In the genomic region with DNA sequence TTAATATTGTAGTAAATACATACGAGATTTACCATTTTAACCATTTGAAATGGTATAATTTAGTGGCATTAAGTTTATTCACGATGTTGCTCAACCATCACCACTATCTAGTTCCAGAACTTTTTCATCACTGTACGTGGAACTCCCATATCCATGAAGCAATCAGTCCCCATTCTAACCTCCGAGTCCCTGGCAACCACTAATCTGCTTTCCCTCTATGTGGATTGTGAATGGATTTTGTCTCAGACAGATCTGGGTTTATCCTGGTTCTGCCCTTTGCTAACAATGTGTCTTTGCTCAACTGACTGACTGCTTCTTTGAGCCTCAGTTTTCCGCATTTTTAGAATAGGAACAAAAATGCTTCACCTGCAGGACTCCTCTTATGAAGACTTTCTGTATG, we compare ENCODE assay signal across 25 cellular contexts. TPM values are rescaled to one million over a fixed set of nuclear protein-coding genes. Genes with fewer than 3 reads are reported as not detected.
A peak's percentile ranks its signal among the peaks of the same experiment; 100 is the strongest.
DNase-seq lines count a peak whose midpoint lies in the region; ATAC-seq, FAIRE-seq and TF ChIP-seq lines count a peak whose summit lies in the region.
"Had no signal": no experiment of that assay in that cellular context is flagged by ENCODE, and none has a peak within 500 bp of the region (broad histone marks: within the 10 kb centered on the region; RNA-seq: fewer than 3 reads in every experiment).

No MANE protein-coding gene starts in this region.

- ATAC-seq in HepG2 (no peak), memory B cell (ENCODE audit: low read depth) (no peak)
- ATAC-seq: CD8-positive, alpha-beta T cell; GM12878; HCT116 had no signal

- H3K4me2 ChIP-seq in HepG2 (ENCODE audit: low read depth, low read length): no peak overlapping the region
- H3K4me2 ChIP-seq: BLaER1, GM23338 had no signal

- H3K9me3 ChIP-seq in WERI-Rb-1 (ENCODE audit: severe bottlenecking) (no peaks in the 10 kb centered on the region), HepG2 (ENCODE audit: low read length) (no peaks in the 10 kb centered on the region)
- H3K9me3 ChIP-seq: BLaER1, Caco-2 had no signal

- H3K79me2 ChIP-seq in HepG2 (ENCODE audit: insufficient read depth, low read length): no peaks in the 10 kb centered on the region

- no peaks in the 10 kb centered on the region for H3K9me3 Mint-ChIP-seq in memory B cell
- no peaks in the 10 kb centered on the region for H3K9me3 Mint-ChIP-seq in activated CD4-positive, alpha-beta T cell treated with anti-CD3 and anti-CD28 coated beads, Interleukin-2, amount 10 ng/mL, durations not matched to agents 7 days and 5 days
- no peaks in the 10 kb centered on the region for H3K9me3 Mint-ChIP-seq in activated CD4-positive, alpha-beta T cell treated with anti-CD3 and anti-CD28 coated beads, Interleukin-2, amount 10 ng/mL, durations not matched to agents 24 days and 14 days
- H3K9me3 Mint-ChIP-seq: CD4-positive, CD25-positive, alpha-beta regulatory T cell; CD8-positive, alpha-beta T cell; GM23338; H9 had no signal

- no peak overlapping the region for H2AFZ ChIP-seq in HepG2 (ENCODE audit: low read length)
- H2AFZ ChIP-seq: GM23338 had no signal

- intact Hi-C loops in HepG2 (cut with micrococcal nuclease; ENCODE audit: unreplicated experiment): no loop called here
- intact Hi-C loops in activated CD4-positive, alpha-beta T cell treated with anti-CD3 and anti-CD28 coated beads, Interleukin-2, amount 10 ng/mL, durations not matched to agents 24 days and 14 days (cut with micrococcal nuclease): no loop called here

- H3K4me1 ChIP-seq in HepG2 (ENCODE audit: insufficient read depth, low read length): peaks cover 30% of the 10 kb centered on the region
- H3K4me1 ChIP-seq: BLaER1 had no signal

- CTCF ChIA-PET in HepG2 (lab: Yijun Ruan, JAX; ENCODE audit: low intra/inter-chr PET ratio, low total read pairs): no interaction called here
- CTCF ChIA-PET in activated CD4-positive, alpha-beta T cell treated with anti-CD3 and anti-CD28 coated beads, Interleukin-2, amount 10 ng/mL, durations not matched to agents 7 days and 5 days (lab: Charles Lee): no interaction called here

- TF ChIP-seq RAD21 in HepG2 (CRISPR knock-in tag; IDR thresholded peaks at IDR 0.05): no peak

- no peak for TF ChIP-seq POLR2A in HepG2 (IDR thresholded peaks at IDR 0.05; ENCODE audit: insufficient read depth in 1 of 2, low read depth in 2 of 2, low read length in 2 of 2)

- peak; percentile 27 for DNase-seq in D341Med (ENCODE audit: low spot score)
- DNase-seq in WERI-Rb-1: peak; percentile 54
- no peak for DNase-seq in HepG2 (ENCODE audit: low spot score)
- DNase-seq in memory B cell (ENCODE audit: low spot score in 2 of 2): no peak
- no peak for DNase-seq in stimulated activated CD4-positive, alpha-beta T cell treated with anti-CD3 and anti-CD28 coated beads, Interleukin-12 subunit alpha, Interleukin-12 subunit beta, amount 100 ng/mL, for 4 hours
- no peak for DNase-seq in activated CD4-positive, alpha-beta T cell treated with anti-CD3 and anti-CD28 coated beads, Interleukin-2, amount 10 ng/mL, durations not matched to agents 7 days and 5 days
- no peak for DNase-seq in activated CD4-positive, alpha-beta T cell treated with anti-CD3 and anti-CD28 coated beads, Interleukin-2, amount 10 ng/mL, durations not matched to agents 24 days and 14 days
- DNase-seq: CD8-positive, alpha-beta T cell; DMS 273 treated with DMSO at 0.1 percent for 48 hours; DMS79; EL; GDM1 had no signal

- no TSS peak for BruUV-seq in HepG2 (replicated peaks; lab: Mats Ljungman, UMichigan)

- no peaks in the 10 kb centered on the region for H3K27me3 ChIP-seq in WERI-Rb-1 (ENCODE audit: insufficient read depth, low read depth, severe bottlenecking)
- H3K27me3 ChIP-seq in HepG2 (ENCODE audit: control insufficient read depth in 1 of 2, insufficient read depth in 2 of 2, low read length in 2 of 2): no peaks in the 10 kb centered on the region
- H3K27me3 ChIP-seq: BLaER1 had no signal

- TF ChIP-seq EP300 in HepG2 (IDR thresholded peaks at IDR 0.05; ENCODE audit: low read depth in 2 of 2, low read length in 2 of 2) (no peak), HepG2 (CRISPR knock-in tag; IDR thresholded peaks at IDR 0.05; ENCODE audit: borderline replicate concordance) (no peak)

- WGBS in HepG2 (ENCODE audit: low lambda C conversion rate): 96% methylated on average over 5 of the region's 5 CpGs

- H3K4me3 Mint-ChIP-seq in memory B cell: no peak overlapping the region
- H3K4me3 Mint-ChIP-seq in activated CD4-positive, alpha-beta T cell treated with anti-CD3 and anti-CD28 coated beads, Interleukin-2, amount 10 ng/mL, durations not matched to agents 7 days and 5 days: no peak overlapping the region
- no peak overlapping the region for H3K4me3 Mint-ChIP-seq in activated CD4-positive, alpha-beta T cell treated with anti-CD3 and anti-CD28 coated beads, Interleukin-2, amount 10 ng/mL, durations not matched to agents 24 days and 14 days
- H3K4me3 Mint-ChIP-seq: B cell; CD4-positive, CD25-positive, alpha-beta regulatory T cell; CD8-positive, alpha-beta T cell; GM23338; H9 had no signal

- H3K27ac ChIP-seq in WERI-Rb-1 (peak overlapping the region; percentile 70), HepG2 (ENCODE audit: extremely low read length, insufficient read depth, low read length) (no peak overlapping the region)
- H3K27ac ChIP-seq: 22Rv1, BLaER1, C4-2B had no signal

- peak overlapping the region; percentile 40 for H3K27ac Mint-ChIP-seq in memory B cell
- H3K27ac Mint-ChIP-seq in activated CD4-positive, alpha-beta T cell treated with anti-CD3 and anti-CD28 coated beads, Interleukin-2, amount 10 ng/mL, durations not matched to agents 7 days and 5 days: no peak overlapping the region
- H3K27ac Mint-ChIP-seq in activated CD4-positive, alpha-beta T cell treated with anti-CD3 and anti-CD28 coated beads, Interleukin-2, amount 10 ng/mL, durations not matched to agents 24 days and 14 days: no peak overlapping the region
- H3K27ac Mint-ChIP-seq: B cell; CD8-positive, alpha-beta T cell; GM23338; H9 had no signal

- peaks cover 16% of the 10 kb centered on the region for H3K36me3 Mint-ChIP-seq in memory B cell
- H3K36me3 Mint-ChIP-seq in activated CD4-positive, alpha-beta T cell treated with anti-CD3 and anti-CD28 coated beads, Interleukin-2, amount 10 ng/mL, durations not matched to agents 7 days and 5 days (ENCODE audit: low read depth): no peaks in the 10 kb centered on the region
- peaks cover 4% of the 10 kb centered on the region for H3K36me3 Mint-ChIP-seq in activated CD4-positive, alpha-beta T cell treated with anti-CD3 and anti-CD28 coated beads, Interleukin-2, amount 10 ng/mL, durations not matched to agents 24 days and 14 days (ENCODE audit: low read depth)

- in situ Hi-C loops in HepG2 (cut with HindIII; ENCODE audit: extremely low pct_ligation_motif_present, low pct_unique_long_range_greater_than_20kb): no loop called here

- no peak for FAIRE-seq in HepG2 (lab: Jason Lieb, UNC)
- FAIRE-seq: A204.1, D721Med, GM12878, GM19239 had no signal

- no peaks in the 10 kb centered on the region for H3K27me3 Mint-ChIP-seq in memory B cell
- no peaks in the 10 kb centered on the region for H3K27me3 Mint-ChIP-seq in activated CD4-positive, alpha-beta T cell treated with anti-CD3 and anti-CD28 coated beads, Interleukin-2, amount 10 ng/mL, durations not matched to agents 7 days and 5 days
- no peaks in the 10 kb centered on the region for H3K27me3 Mint-ChIP-seq in activated CD4-positive, alpha-beta T cell treated with anti-CD3 and anti-CD28 coated beads, Interleukin-2, amount 10 ng/mL, durations not matched to agents 24 days and 14 days
- H3K27me3 Mint-ChIP-seq: B cell; CD4-positive, CD25-positive, alpha-beta regulatory T cell had no signal

- H3K4me3 ChIP-seq in WERI-Rb-1 (ENCODE audit: low read depth, low read length) (peak overlapping the region; percentile 12), HepG2 (replicated peaks in 1 of 3; ENCODE audit: insufficient read depth in 1 of 3, low read depth in 2 of 3, low read length in 3 of 3) (no peak overlapping the region)
- H3K4me3 ChIP-seq: BLaER1, GM12878, GM23338 had no signal

- no peak for TF ChIP-seq CTCF in WERI-Rb-1 (IDR thresholded peaks at IDR 0.05; ENCODE audit: low read depth, low read length)
- TF ChIP-seq CTCF in HepG2 (CRISPR knock-in tag; IDR thresholded peaks at IDR 0.05): no peak

- H4K20me1 ChIP-seq in HepG2 (ENCODE audit: insufficient read depth, low read length): no peaks in the 10 kb centered on the region
- H4K20me1 ChIP-seq: BLaER1 had no signal

- H3K9ac ChIP-seq in HepG2 (ENCODE audit: insufficient read depth, low read depth, low read length): no peak overlapping the region
- H3K9ac ChIP-seq: BLaER1 had no signal

- POLR2A ChIA-PET in HepG2 (lab: Yijun Ruan, JAX): no interaction called here
- POLR2A ChIA-PET in activated CD4-positive, alpha-beta T cell treated with anti-CD3 and anti-CD28 coated beads, Interleukin-2, amount 10 ng/mL, durations not matched to agents 7 days and 5 days (lab: Charles Lee): no interaction called here

- peaks cover 5% of the 10 kb centered on the region for H3K4me1 Mint-ChIP-seq in memory B cell
- H3K4me1 Mint-ChIP-seq in activated CD4-positive, alpha-beta T cell treated with anti-CD3 and anti-CD28 coated beads, Interleukin-2, amount 10 ng/mL, durations not matched to agents 7 days and 5 days: peaks cover 7% of the 10 kb centered on the region
- H3K4me1 Mint-ChIP-seq in activated CD4-positive, alpha-beta T cell treated with anti-CD3 and anti-CD28 coated beads, Interleukin-2, amount 10 ng/mL, durations not matched to agents 24 days and 14 days: no peaks in the 10 kb centered on the region
- H3K4me1 Mint-ChIP-seq: B cell, H9 had no signal

- H3K36me3 ChIP-seq in WERI-Rb-1 (no peaks in the 10 kb centered on the region), HepG2 (replicated peaks in 1 of 2; ENCODE audit: control insufficient read depth in 1 of 2, insufficient read depth in 2 of 2, low read length in 2 of 2) (no peaks in the 10 kb centered on the region)
- H3K36me3 ChIP-seq: BLaER1 had no signal

RNA-seq across cellular contexts. Expression of gene TANGO6, which starts 51.4 kb away (rescaled TPM):
- total RNA-seq in HepG2 (2016; rRNA removed; fragmentation: Illumina TruSeq; extraction: Trizol): 13.3 and 15.3 TPM in 2 replicates
- 14.8 and 17.2 TPM in 2 replicates for total RNA-seq in HepG2 (2016; cell fraction: cytosol; rRNA removed; fragmentation: Illumina TruSeq; extraction: Trizol; ENCODE audit: low read depth)
- total RNA-seq in HepG2 (2016; cell fraction: insoluble cytoplasmic fraction; rRNA removed; fragmentation: Illumina TruSeq; extraction: Trizol): 13.7 and 14.2 TPM in 2 replicates
- total RNA-seq in HepG2 (2016; cell fraction: membrane; rRNA removed; fragmentation: Illumina TruSeq; extraction: Trizol): 9.3 and 11.0 TPM in 2 replicates
- total RNA-seq in HepG2 (2016; cell fraction: nucleus; rRNA removed; fragmentation: Illumina TruSeq; extraction: Trizol): 16.2 and 19.2 TPM in 2 replicates
- polyA plus RNA-seq in HepG2 (2011; rRNA removed): 6.6 and 7.2 TPM in 2 replicates
- 4.1 and 5.0 TPM in 2 replicates for polyA plus RNA-seq in HepG2 (2011; cell fraction: cytosol; rRNA removed)
- polyA plus RNA-seq in HepG2 (2011; cell fraction: nucleus; rRNA removed): 5.8 and 10.1 TPM in 2 replicates
- polyA plus RNA-seq in HepG2 (2012): 5.7 and 6.7 TPM in 2 replicates
- 0.63 and 0.68 TPM in 2 replicates for polyA plus RNA-seq in HepG2 (2016; cell fraction: cytosol; fragmentation: Illumina TruSeq; extraction: Trizol; ENCODE audit: low read depth)
- polyA plus RNA-seq in HepG2 (2016; cell fraction: insoluble cytoplasmic fraction; fragmentation: Illumina TruSeq; extraction: Trizol; ENCODE audit: low read depth): 7.7 and 7.8 TPM in 2 replicates
- 1.3 and 1.7 TPM in 2 replicates for polyA plus RNA-seq in HepG2 (2016; cell fraction: membrane; fragmentation: Illumina TruSeq; extraction: Trizol; ENCODE audit: low read depth)
- 6.0 and 6.4 TPM in 2 replicates for polyA plus RNA-seq in HepG2 (2016; cell fraction: nucleus; fragmentation: Illumina TruSeq; extraction: Trizol; ENCODE audit: insufficient read depth, low read depth)
- polyA minus RNA-seq in HepG2 (2011; rRNA and poly(A)+ RNA removed; ENCODE audit: low replicate concordance): 85.5 and 144 TPM in 2 replicates
- 17.1 and 17.6 TPM in 2 replicates for polyA minus RNA-seq in HepG2 (2011; cell fraction: cytosol; rRNA and poly(A)+ RNA removed)
- 40.7 and 56.8 TPM in 2 replicates for polyA minus RNA-seq in HepG2 (2011; cell fraction: nucleus; rRNA and poly(A)+ RNA removed)
- total RNA-seq in activated CD4-positive, alpha-beta T cell treated with anti-CD3 and anti-CD28 coated beads, Interleukin-2, amount 10 ng/mL, durations not matched to agents 7 days and 5 days: 10 to 100 TPM; 24.3 to 27.4 TPM
- 35.6 and 40.0 TPM in 2 replicates for total RNA-seq in activated CD4-positive, alpha-beta T cell treated with anti-CD3 and anti-CD28 coated beads, Interleukin-2, amount 10 ng/mL, durations not matched to agents 24 days and 14 days

Comparison
In these comparisons a context has a peak if more than half of its experiments do, and no peak if none do; other contexts are left out.
1. DNase-seq: peak in D341Med (single experiment) and WERI-Rb-1 (single experiment); none in HepG2 (single experiment), memory B cell (0 of 2), stimulated activated CD4-positive, alpha-beta T cell treated with anti-CD3 and anti-CD28 coated beads, Interleukin-12 subunit alpha, Interleukin-12 subunit beta, amount 100 ng/mL, for 4 hours (single experiment), activated CD4-positive, alpha-beta T cell treated with anti-CD3 and anti-CD28 coated beads, Interleukin-2, amount 10 ng/mL, durations not matched to agents 7 days and 5 days (single experiment) and activated CD4-positive, alpha-beta T cell treated with anti-CD3 and anti-CD28 coated beads, Interleukin-2, amount 10 ng/mL, durations not matched to agents 24 days and 14 days (single experiment).